20 cellular contexts compared by ENCODE assay signal in the genomic region with DNA sequence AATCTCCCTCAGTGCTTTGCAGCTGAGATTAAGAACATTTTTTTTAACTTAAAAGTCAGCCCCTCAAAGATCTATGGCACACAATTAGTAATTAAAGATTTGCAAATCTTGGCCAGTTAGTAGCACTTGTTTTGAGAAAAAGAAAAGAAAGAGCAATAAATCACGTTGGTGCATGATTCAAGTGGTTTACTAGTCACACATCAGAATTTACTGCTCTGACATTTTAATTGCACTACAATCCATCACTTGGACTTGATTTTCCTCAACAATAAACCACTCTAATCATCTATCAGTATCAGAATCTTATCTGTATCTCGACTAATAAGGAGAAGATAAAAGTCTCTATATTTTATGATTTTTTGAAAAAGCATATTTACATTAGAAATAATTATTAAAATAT.
DNase-seq lines count a peak whose midpoint lies in the region; FAIRE-seq and TF ChIP-seq lines count a peak whose summit lies in the region.
"Had no signal": no experiment of that assay in that cellular context is flagged by ENCODE, and none has a peak within 500 bp of the region (broad histone marks: within the 10 kb centered on the region; RNA-seq: fewer than 3 reads in every experiment).

No MANE protein-coding gene starts in this region.

- no peak overlapping the region for H3K18ac ChIP-seq in H1 (ENCODE audit: extremely low read depth, low read length)

- TF ChIP-seq CTCF in H1 (IDR thresholded peaks at IDR 0.05; ENCODE audit: control extremely low read depth in 1 of 3, insufficient read depth in 1 of 3, low read depth in 1 of 3, low read length in 3 of 3) = no peak

- POLR2A ChIA-PET in H1 (lab: Charles Lee; ENCODE audit: partially characterized antibody) = no interaction called here

- TF ChIP-seq RAD21 in H1 (IDR thresholded peaks at IDR 0.05 in 1 of 2, conservative IDR thresholded peaks at IDR 0.05 in 1 of 2; ENCODE audit: low read depth in 2 of 2, low read length in 2 of 2) = no peak

- no peak overlapping the region for H3K4me2 ChIP-seq in H1 (ENCODE audit: insufficient read depth in 1 of 2, low read depth in 2 of 2, low read length in 2 of 2)
- H3K4me2 ChIP-seq: BLaER1 had no signal

- 90% methylated on average over 2 of the region's 2 CpGs; no CpG with 5 or more reads in 1 of the 2 experiments for WGBS in H1 (ENCODE audit: extremely low coverage in 1 of 2, insufficient coverage in 1 of 2, insufficient read length in 1 of 2, insufficient replicate concordance in 2 of 2, low coverage in 1 of 2, low lambda C conversion rate in 2 of 2, missing lambda C conversion rate in 1 of 2), 2 experiments

- H3K36me3 ChIP-seq in H1 (ENCODE audit: control insufficient read depth in 2 of 4, insufficient read depth in 4 of 4, low read length in 3 of 4) = no peaks in the 10 kb centered on the region; a peak in 1 of 8 replicates

- no peak overlapping the region for H2AK5ac ChIP-seq in H1 (ENCODE audit: low read depth, low read length)

- TF ChIP-seq EP300 in H1 (IDR thresholded peaks at IDR 0.05; ENCODE audit: borderline replicate concordance in 1 of 2, low read depth in 2 of 2, low read length in 2 of 2) = no peak

- H4K20me1 ChIP-seq in H1 (replicated peaks in 1 of 2; ENCODE audit: control insufficient read depth in 1 of 2, insufficient read depth in 2 of 2, low read length in 2 of 2) = no peaks in the 10 kb centered on the region
- H4K20me1 ChIP-seq: BLaER1 had no signal

- no peaks in the 10 kb centered on the region for H3K79me2 ChIP-seq in H1 (ENCODE audit: control insufficient read depth in 1 of 2, insufficient read depth in 2 of 2, low read length in 2 of 2)

- no peak overlapping the region for H2BK15ac ChIP-seq in H1 (ENCODE audit: low read length)

- DNase-seq in NCI-H1105 treated with DMSO at 0.1 percent for 48 hours (lab: John Stamatoyannopoulos, UW) = peak; percentile 15
- DNase-seq in NCI-H1105 (lab: John Stamatoyannopoulos, UW) = no peak
- peak; percentile 4 for DNase-seq in NCI-H1417 treated with DMSO at 0.1 percent for 48 hours (lab: John Stamatoyannopoulos, UW)
- no peak for DNase-seq in H1 (ENCODE audit: low read depth in 1 of 2, low spot score in 2 of 2)
- DNase-seq in effector CD4-positive, alpha-beta T cell = no peak
- no peak for DNase-seq in SHP77 treated with DMSO at 0.1 percent for 48 hours (lab: John Stamatoyannopoulos, UW)
- DNase-seq in SW 1271 (lab: John Stamatoyannopoulos, UW) = no peak
- no peak for DNase-seq in GM19238 (ENCODE audit: insufficient read length, low spot score)
- DNase-seq: Caco-2; CD4-positive, CD25-positive, alpha-beta regulatory T cell; CD8-positive, alpha-beta T cell; DMS153; DND-41; GDM1; GOT3; H9 had no signal

- FAIRE-seq in H1 (lab: Jason Lieb, UNC) = peak; percentile 13
- FAIRE-seq: GM12878 had no signal

- no peak overlapping the region for H4K5ac ChIP-seq in H1 (ENCODE audit: insufficient read length, low read depth, low read length)

- H2BK5ac ChIP-seq in H1 (ENCODE audit: low read depth, low read length) = no peak overlapping the region

- no peak overlapping the region for H3K23ac ChIP-seq in H1 (ENCODE audit: insufficient read length)

- H2BK12ac ChIP-seq in H1 (ENCODE audit: low read depth, low read length) = no peak overlapping the region

- H4K8ac ChIP-seq in H1 (ENCODE audit: extremely low read depth, insufficient read depth, low read length) = no peak overlapping the region

- no peaks in the 10 kb centered on the region for H3K79me1 ChIP-seq in H1 (ENCODE audit: low read depth, low read length)

- no peaks in the 10 kb centered on the region for H3K9me3 ChIP-seq in H1 (ENCODE audit: insufficient read depth in 2 of 2, low read depth in 1 of 2, low read length in 1 of 2)
- H3K9me3 ChIP-seq: BLaER1, Caco-2 had no signal

- H3K27me3 ChIP-seq in H1 (replicated peaks in 1 of 4; ENCODE audit: control insufficient read depth in 3 of 4, extremely low read depth in 1 of 4, insufficient read depth in 3 of 4, low read length in 3 of 4) = no peaks in the 10 kb centered on the region
- H3K27me3 ChIP-seq: BLaER1 had no signal

- no peak for TF ChIP-seq POLR2A in H1 (IDR thresholded peaks at IDR 0.05; ENCODE audit: control extremely low read depth in 1 of 2, low read depth in 2 of 2, low read length in 2 of 2)

- H2BK20ac ChIP-seq in H1 (ENCODE audit: low read length) = no peak overlapping the region

- no peak overlapping the region for H2BK120ac ChIP-seq in H1 (replicated peaks; ENCODE audit: low read depth, low read length)

- no peaks in the 10 kb centered on the region for H3K4me1 ChIP-seq in H1 (replicated peaks in 1 of 4; ENCODE audit: control insufficient read depth in 3 of 4, insufficient read depth in 4 of 4, low read length in 3 of 4)
- H3K4me1 ChIP-seq: BLaER1, Caco-2 had no signal

- no peak overlapping the region for H3K27ac ChIP-seq in H1 (ENCODE audit: low read depth, low read length)
- H3K27ac ChIP-seq: 22Rv1, BLaER1, C4-2B had no signal

- H3K4me3 ChIP-seq in H1 (ENCODE audit: extremely low read depth in 1 of 4, insufficient read depth in 2 of 4, low read depth in 3 of 4, low read length in 4 of 4) = no peak overlapping the region
- H3K4me3 ChIP-seq: BLaER1, GM12878 had no signal

- no peak overlapping the region for H4K91ac ChIP-seq in H1 (replicated peaks; ENCODE audit: insufficient read length, low read length)

- no peaks in the 10 kb centered on the region for H3K23me2 ChIP-seq in H1 (ENCODE audit: low read depth, low read length)

- no peak overlapping the region for H3K56ac ChIP-seq in H1 (replicated peaks; ENCODE audit: insufficient read length, low read depth, low read length)

- no peak overlapping the region for H3K14ac ChIP-seq in H1 (ENCODE audit: insufficient read length)

- no peak overlapping the region for H3K4ac ChIP-seq in H1 (replicated peaks; ENCODE audit: insufficient read length, low read depth, low read length)

- H2AFZ ChIP-seq in H1 (ENCODE audit: low read length) = no peak overlapping the region

- CTCF ChIA-PET in H1 (lab: Charles Lee; ENCODE audit: partially characterized antibody) = no interaction called here

- no peak overlapping the region for H3K9ac ChIP-seq in H1 (replicated peaks in 1 of 4; ENCODE audit: extremely low read depth in 1 of 4, low read depth in 3 of 4, low read length in 3 of 4)
- H3K9ac ChIP-seq: BLaER1 had no signal

TF ChIP-seq in H1, 55 proteins besides CTCF, POLR2A, EP300 and RAD21:
- TF ChIP-seq HDAC6 (IDR thresholded peaks at IDR 0.05; ENCODE audit: low read depth, low read length) (no peak), TAF1 (IDR thresholded peaks at IDR 0.05; ENCODE audit: low read depth, low read length) (no peak), FOSL1 (IDR thresholded peaks at IDR 0.05; ENCODE audit: insufficient read depth, low read depth, low read length) (no peak), RBBP5 (IDR thresholded peaks at IDR 0.05; ENCODE audit: borderline replicate concordance, low read depth, low read length) (no peak), EGR1 (IDR thresholded peaks at IDR 0.05; ENCODE audit: borderline replicate concordance, low read depth, low read length) (no peak), CHD2 (IDR thresholded peaks at IDR 0.05; ENCODE audit: low read length) (no peak), KDM1A (IDR thresholded peaks at IDR 0.05; ENCODE audit: borderline replicate concordance, low read length) (no peak)
- TF ChIP-seq, protein P1, sequence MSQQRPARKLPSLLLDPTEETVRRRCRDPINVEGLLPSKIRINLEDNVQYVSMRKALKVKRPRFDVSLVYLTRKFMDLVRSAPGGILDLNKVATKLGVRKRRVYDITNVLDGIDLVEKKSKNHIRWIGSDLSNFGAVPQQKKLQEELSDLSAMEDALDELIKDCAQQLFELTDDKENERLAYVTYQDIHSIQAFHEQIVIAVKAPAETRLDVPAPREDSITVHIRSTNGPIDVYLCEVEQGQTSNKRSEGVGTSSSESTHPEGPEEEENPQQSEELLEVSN (IDR thresholded peaks at IDR 0.05) = no peak
- TF ChIP-seq, protein P2, sequence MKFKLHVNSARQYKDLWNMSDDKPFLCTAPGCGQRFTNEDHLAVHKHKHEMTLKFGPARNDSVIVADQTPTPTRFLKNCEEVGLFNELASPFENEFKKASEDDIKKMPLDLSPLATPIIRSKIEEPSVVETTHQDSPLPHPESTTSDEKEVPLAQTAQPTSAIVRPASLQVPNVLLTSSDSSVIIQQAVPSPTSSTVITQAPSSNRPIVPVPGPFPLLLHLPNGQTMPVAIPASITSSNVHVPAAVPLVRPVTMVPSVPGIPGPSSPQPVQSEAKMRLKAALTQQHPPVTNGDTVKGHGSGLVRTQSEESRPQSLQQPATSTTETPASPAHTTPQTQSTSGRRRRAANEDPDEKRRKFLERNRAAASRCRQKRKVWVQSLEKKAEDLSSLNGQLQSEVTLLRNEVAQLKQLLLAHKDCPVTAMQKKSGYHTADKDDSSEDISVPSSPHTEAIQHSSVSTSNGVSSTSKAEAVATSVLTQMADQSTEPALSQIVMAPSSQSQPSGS (IDR thresholded peaks at IDR 0.05; ENCODE audit: low read length) = no peak
- TF ChIP-seq, protein P3, sequence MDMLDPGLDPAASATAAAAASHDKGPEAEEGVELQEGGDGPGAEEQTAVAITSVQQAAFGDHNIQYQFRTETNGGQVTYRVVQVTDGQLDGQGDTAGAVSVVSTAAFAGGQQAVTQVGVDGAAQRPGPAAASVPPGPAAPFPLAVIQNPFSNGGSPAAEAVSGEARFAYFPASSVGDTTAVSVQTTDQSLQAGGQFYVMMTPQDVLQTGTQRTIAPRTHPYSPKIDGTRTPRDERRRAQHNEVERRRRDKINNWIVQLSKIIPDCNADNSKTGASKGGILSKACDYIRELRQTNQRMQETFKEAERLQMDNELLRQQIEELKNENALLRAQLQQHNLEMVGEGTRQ (IDR thresholded peaks at IDR 0.05; ENCODE audit: low read length) = no peak

Comparison
In these comparisons a context has a peak if more than half of its experiments do, and no peak if none do; other contexts are left out.
1. DNase-seq: peak in NCI-H1105 treated with DMSO at 0.1 percent for 48 hours (single experiment) and NCI-H1417 treated with DMSO at 0.1 percent for 48 hours (single experiment); none in NCI-H1105 (single experiment), H1 (0 of 2), effector CD4-positive, alpha-beta T cell (single experiment), SHP77 treated with DMSO at 0.1 percent for 48 hours (single experiment), SW 1271 (0 of 2) and GM19238 (single experiment).